Comparison of ENCODE assay signal across 2 cellular contexts in the genomic region with DNA sequence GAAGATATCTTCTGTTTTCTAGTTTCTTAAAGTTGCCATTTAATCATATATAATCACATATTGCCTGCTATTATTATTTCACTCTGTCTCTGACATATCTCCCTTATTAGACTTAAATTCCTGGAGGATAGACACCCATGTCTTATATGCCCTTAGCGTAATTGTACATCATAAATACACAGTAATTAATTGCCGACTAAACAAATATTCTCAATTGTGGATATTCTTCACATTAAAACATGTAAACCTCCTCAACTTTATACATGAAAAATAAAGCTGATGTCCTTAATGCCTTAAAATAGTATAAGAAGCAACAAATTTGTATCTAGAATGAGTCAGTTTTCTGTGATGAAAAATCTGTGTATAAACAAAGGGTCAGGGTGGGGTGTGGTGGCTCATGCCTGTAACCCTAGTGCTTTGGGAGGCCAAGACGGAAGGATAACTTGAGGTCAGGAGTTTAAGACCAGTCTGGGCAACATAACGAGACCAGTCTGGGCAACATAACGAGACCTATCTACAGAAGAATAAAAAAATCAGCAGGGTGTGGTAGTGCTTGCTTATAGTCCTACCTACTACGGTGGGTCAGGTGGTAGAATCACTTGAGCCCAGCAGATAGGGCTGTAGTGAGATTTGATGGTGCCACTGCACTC.
TF ChIP-seq lines count a peak whose summit lies in the region.

No MANE protein-coding gene starts in this region.

TF ChIP-seq in HepG2, 621 proteins besides CTCF, POLR2A, EP300 and RAD21:
- TF ChIP-seq, protein P1, sequence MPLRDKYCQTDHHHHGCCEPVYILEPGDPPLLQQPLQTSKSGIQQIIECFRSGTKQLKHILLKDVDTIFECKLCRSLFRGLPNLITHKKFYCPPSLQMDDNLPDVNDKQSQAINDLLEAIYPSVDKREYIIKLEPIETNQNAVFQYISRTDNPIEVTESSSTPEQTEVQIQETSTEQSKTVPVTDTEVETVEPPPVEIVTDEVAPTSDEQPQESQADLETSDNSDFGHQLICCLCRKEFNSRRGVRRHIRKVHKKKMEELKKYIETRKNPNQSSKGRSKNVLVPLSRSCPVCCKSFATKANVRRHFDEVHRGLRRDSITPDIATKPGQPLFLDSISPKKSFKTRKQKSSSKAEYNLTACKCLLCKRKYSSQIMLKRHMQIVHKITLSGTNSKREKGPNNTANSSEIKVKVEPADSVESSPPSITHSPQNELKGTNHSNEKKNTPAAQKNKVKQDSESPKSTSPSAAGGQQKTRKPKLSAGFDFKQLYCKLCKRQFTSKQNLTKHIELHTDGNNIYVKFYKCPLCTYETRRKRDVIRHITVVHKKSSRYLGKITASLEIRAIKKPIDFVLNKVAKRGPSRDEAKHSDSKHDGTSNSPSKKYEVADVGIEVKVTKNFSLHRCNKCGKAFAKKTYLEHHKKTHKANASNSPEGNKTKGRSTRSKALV (CRISPR knock-in tag; IDR thresholded peaks at IDR 0.05): no peak
- TF ChIP-seq ZNF564 (CRISPR knock-in tag; IDR thresholded peaks at IDR 0.05) (no peak), MAFK (conservative IDR thresholded peaks at IDR 0.05 in 1 of 2, IDR thresholded peaks at IDR 0.05 in 1 of 2; ENCODE audit: low read length in 2 of 2) (peak; percentile 87 to 92), MAFF (IDR thresholded peaks at IDR 0.05; ENCODE audit: low read depth, low read length) (peak; percentile 90)

TF ChIP-seq in WTC11, 78 proteins besides CTCF, POLR2A, EP300 and RAD21:
- TF ChIP-seq, protein P2, sequence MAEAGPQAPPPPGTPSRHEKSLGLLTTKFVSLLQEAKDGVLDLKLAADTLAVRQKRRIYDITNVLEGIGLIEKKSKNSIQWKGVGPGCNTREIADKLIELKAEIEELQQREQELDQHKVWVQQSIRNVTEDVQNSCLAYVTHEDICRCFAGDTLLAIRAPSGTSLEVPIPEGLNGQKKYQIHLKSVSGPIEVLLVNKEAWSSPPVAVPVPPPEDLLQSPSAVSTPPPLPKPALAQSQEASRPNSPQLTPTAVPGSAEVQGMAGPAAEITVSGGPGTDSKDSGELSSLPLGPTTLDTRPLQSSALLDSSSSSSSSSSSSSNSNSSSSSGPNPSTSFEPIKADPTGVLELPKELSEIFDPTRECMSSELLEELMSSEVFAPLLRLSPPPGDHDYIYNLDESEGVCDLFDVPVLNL (CRISPR knock-in tag; IDR thresholded peaks at IDR 0.05; ENCODE audit: borderline replicate concordance, low read depth): no peak
- TF ChIP-seq, protein P3, sequence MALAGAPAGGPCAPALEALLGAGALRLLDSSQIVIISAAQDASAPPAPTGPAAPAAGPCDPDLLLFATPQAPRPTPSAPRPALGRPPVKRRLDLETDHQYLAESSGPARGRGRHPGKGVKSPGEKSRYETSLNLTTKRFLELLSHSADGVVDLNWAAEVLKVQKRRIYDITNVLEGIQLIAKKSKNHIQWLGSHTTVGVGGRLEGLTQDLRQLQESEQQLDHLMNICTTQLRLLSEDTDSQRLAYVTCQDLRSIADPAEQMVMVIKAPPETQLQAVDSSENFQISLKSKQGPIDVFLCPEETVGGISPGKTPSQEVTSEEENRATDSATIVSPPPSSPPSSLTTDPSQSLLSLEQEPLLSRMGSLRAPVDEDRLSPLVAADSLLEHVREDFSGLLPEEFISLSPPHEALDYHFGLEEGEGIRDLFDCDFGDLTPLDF (CRISPR knock-in tag; IDR thresholded peaks at IDR 0.05): no peak
- TF ChIP-seq ESRRA (CRISPR knock-in tag; IDR thresholded peaks at IDR 0.05; ENCODE audit: borderline replicate concordance) (no peak), ZNF416 (CRISPR knock-in tag; IDR thresholded peaks at IDR 0.05) (no peak), EMX1 (CRISPR knock-in tag; IDR thresholded peaks at IDR 0.05) (no peak), TEAD4 (CRISPR knock-in tag; IDR thresholded peaks at IDR 0.05) (no peak), ATF1 (CRISPR knock-in tag; IDR thresholded peaks at IDR 0.05) (no peak), ZBTB21 (CRISPR knock-in tag; IDR thresholded peaks at IDR 0.05; ENCODE audit: borderline replicate concordance) (no peak)
- TF ChIP-seq, protein P4, sequence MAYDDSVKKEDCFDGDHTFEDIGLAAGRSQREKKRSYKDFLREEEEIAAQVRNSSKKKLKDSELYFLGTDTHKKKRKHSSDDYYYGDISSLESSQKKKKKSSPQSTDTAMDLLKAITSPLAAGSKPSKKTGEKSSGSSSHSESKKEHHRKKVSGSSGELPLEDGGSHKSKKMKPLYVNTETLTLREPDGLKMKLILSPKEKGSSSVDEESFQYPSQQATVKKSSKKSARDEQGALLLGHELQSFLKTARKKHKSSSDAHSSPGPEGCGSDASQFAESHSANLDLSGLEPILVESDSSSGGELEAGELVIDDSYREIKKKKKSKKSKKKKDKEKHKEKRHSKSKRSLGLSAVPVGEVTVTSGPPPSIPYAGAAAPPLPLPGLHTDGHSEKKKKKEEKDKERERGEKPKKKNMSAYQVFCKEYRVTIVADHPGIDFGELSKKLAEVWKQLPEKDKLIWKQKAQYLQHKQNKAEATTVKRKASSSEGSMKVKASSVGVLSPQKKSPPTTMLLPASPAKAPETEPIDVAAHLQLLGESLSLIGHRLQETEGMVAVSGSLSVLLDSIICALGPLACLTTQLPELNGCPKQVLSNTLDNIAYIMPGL (CRISPR knock-in tag; IDR thresholded peaks at IDR 0.05): no peak
TF ChIP-seq in WTC11: peak in this region for 0.
